22 cellular contexts compared by ENCODE assay signal in genomic region chr4:34731045-34731444, GRCh38.
A peak's percentile ranks its signal among the peaks of the same experiment; 100 is the strongest.
DNase-seq lines count a peak whose midpoint lies in the region; ATAC-seq, FAIRE-seq and TF ChIP-seq lines count a peak whose summit lies in the region.
"Had no signal": no experiment of that assay in that cellular context is flagged by ENCODE, and none has a peak within 500 bp of the region (broad histone marks: within the 10 kb centered on the region; RNA-seq: fewer than 3 reads in every experiment).

No MANE protein-coding gene starts in this region.

- H3K27ac Mint-ChIP-seq in nephron, result peak overlapping the region; percentile 14 to 54 (median 19)
- no peak overlapping the region for H3K27ac Mint-ChIP-seq in effector memory CD8-positive, alpha-beta T cell
- H3K27ac Mint-ChIP-seq: activated T-helper 2 cell treated with anti-CD3 and anti-CD28 coated beads, Interferon-gamma antibody, Interleukin-2, Interleukin-4, amounts not matched to agents 10 μg/mL and 5 μg/mL and 100 μg/mL, durations not matched to agents 14 hours and 24 hours and 36 hours; IgD-negative memory B cell; stimulated activated naive CD8-positive, alpha-beta T cell treated with anti-CD3 and anti-CD28 coated beads, Interleukin-15, Interleukin-2, amounts not matched to agents 100 ng/mL and 50 ng/mL, for 24 hours; T-helper 2 cell treated with Interferon-gamma antibody and Interleukin-4, amounts not matched to agents 5 μg/mL and 100 μg/mL, for 36 hours had no signal

- H3K27ac ChIP-seq in A549, result no peak overlapping the region
- H3K27ac ChIP-seq: upper lobe of left lung had no signal

- TF ChIP-seq RAD21 in A549 (conservative IDR thresholded peaks at IDR 0.05 in 1 of 2, IDR thresholded peaks at IDR 0.05 in 1 of 2), result no peak

- ATAC-seq in A549 (no peak), esophagus mucosa (peak; percentile 62), GM18519 (IDR thresholded peaks at IDR 0.05; ENCODE audit: low FRiP score, unreplicated experiment) (no peak)
- no peak for ATAC-seq in effector memory CD8-positive, alpha-beta T cell (replicated peaks)
- ATAC-seq: gastrocnemius medialis had no signal

- H3K4me3 Mint-ChIP-seq in nephron, result no peak overlapping the region
- no peak overlapping the region for H3K4me3 Mint-ChIP-seq in effector memory CD8-positive, alpha-beta T cell
- H3K4me3 Mint-ChIP-seq: IgD-negative memory B cell; stimulated activated naive CD8-positive, alpha-beta T cell treated with anti-CD3 and anti-CD28 coated beads, Interleukin-15, Interleukin-2, amounts not matched to agents 100 ng/mL and 50 ng/mL, for 24 hours; T-helper 2 cell treated with Interferon-gamma antibody and Interleukin-4, amounts not matched to agents 5 μg/mL and 100 μg/mL, for 36 hours had no signal

- H3K9me3 Mint-ChIP-seq in nephron, result no peaks in the 10 kb centered on the region
- peaks cover 2 to 7% of the 10 kb centered on the region in 2 donors for H3K9me3 Mint-ChIP-seq in effector memory CD8-positive, alpha-beta T cell

- DNase-seq in A549 (ENCODE audit: low read depth in 1 of 2, low spot score in 1 of 2) (no peak), MV-4-11 (lab: John Stamatoyannopoulos, UW) (peak; percentile 4), NAMALWA (ENCODE audit: low spot score) (no peak)
- DNase-seq in effector memory CD8-positive, alpha-beta T cell, result no peak
- no peak for DNase-seq in activated naive CD4-positive, alpha-beta T cell treated with Interleukin-2 at 50 U/mL for 16 hours
- DNase-seq: COR-L47, dermis blood vessel endothelial cell, gastrocnemius medialis, H7, kidney, NCI-H1436 treated with DMSO at 0.1 percent for 48 hours, NCI-H69, RPMI8226, upper lobe of left lung had no signal

- peak overlapping the region; percentile 19; the same call in 1 of the 3 replicates for H3K4me2 ChIP-seq in A549

- TF ChIP-seq POLR2A in A549 (IDR thresholded peaks at IDR 0.05; ENCODE audit: low read length), result no peak

- CTCF ChIA-PET in A549 (lab: Yijun Ruan, JAX), result no interaction called here

- no peaks in the 10 kb centered on the region for H3K9me3 ChIP-seq in A549
- H3K9me3 ChIP-seq: gastrocnemius medialis, upper lobe of left lung had no signal

- no peak for TF ChIP-seq CTCF in A549 (IDR thresholded peaks at IDR 0.05)
- no peak for TF ChIP-seq CTCF in nephron (IDR thresholded peaks at IDR 0.05; ENCODE audit: unreplicated experiment in 3 of 3)

- POLR2A ChIA-PET in A549 (lab: Yijun Ruan, JAX), result no interaction called here

- no peaks in the 10 kb centered on the region for H3K27me3 Mint-ChIP-seq in nephron (ENCODE audit: low read depth)
- H3K27me3 Mint-ChIP-seq in effector memory CD8-positive, alpha-beta T cell, result no peaks in the 10 kb centered on the region
- H3K27me3 Mint-ChIP-seq: IgD-negative memory B cell; stimulated activated naive CD8-positive, alpha-beta T cell treated with anti-CD3 and anti-CD28 coated beads, Interleukin-15, Interleukin-2, amounts not matched to agents 100 ng/mL and 50 ng/mL, for 24 hours had no signal

- H3K4me1 Mint-ChIP-seq in nephron, result peaks cover 12% of the 10 kb centered on the region
- no peaks in the 10 kb centered on the region for H3K4me1 Mint-ChIP-seq in effector memory CD8-positive, alpha-beta T cell (ENCODE audit: low read depth in 2 of 2)

- no peaks in the 10 kb centered on the region for H3K36me3 Mint-ChIP-seq in nephron (ENCODE audit: low read depth)
- no peaks in the 10 kb centered on the region for H3K36me3 Mint-ChIP-seq in effector memory CD8-positive, alpha-beta T cell (ENCODE audit: insufficient read depth)
- H3K36me3 Mint-ChIP-seq: IgD-negative memory B cell had no signal

- no peak for TF ChIP-seq EP300 in A549 (IDR thresholded peaks at IDR 0.05)

- no peak for FAIRE-seq in A549 (lab: Jason Lieb, UNC)
- FAIRE-seq: endothelial cell of umbilical vein, kidney had no signal

- peaks cover 15% of the 10 kb centered on the region; the same call in 1 of the 3 replicates for H3K4me1 ChIP-seq in A549
- H3K4me1 ChIP-seq: upper lobe of left lung had no signal

- H3K4me3 ChIP-seq in A549, result no peak overlapping the region
- H3K4me3 ChIP-seq: gastrocnemius medialis, upper lobe of left lung had no signal

TF ChIP-seq in A549, 52 proteins besides CTCF, POLR2A, EP300 and RAD21:
- TF ChIP-seq PHF8 (IDR thresholded peaks at IDR 0.05; ENCODE audit: borderline replicate concordance, low read depth), result no peak
- no peak for TF ChIP-seq MAX (IDR thresholded peaks at IDR 0.05)
- no peak for TF ChIP-seq HOXB13 (CRISPR knock-in tag; IDR thresholded peaks at IDR 0.05; ENCODE audit: low read depth)
- no peak for TF ChIP-seq BCL3 (IDR thresholded peaks at IDR 0.05)
- TF ChIP-seq, protein P1, sequence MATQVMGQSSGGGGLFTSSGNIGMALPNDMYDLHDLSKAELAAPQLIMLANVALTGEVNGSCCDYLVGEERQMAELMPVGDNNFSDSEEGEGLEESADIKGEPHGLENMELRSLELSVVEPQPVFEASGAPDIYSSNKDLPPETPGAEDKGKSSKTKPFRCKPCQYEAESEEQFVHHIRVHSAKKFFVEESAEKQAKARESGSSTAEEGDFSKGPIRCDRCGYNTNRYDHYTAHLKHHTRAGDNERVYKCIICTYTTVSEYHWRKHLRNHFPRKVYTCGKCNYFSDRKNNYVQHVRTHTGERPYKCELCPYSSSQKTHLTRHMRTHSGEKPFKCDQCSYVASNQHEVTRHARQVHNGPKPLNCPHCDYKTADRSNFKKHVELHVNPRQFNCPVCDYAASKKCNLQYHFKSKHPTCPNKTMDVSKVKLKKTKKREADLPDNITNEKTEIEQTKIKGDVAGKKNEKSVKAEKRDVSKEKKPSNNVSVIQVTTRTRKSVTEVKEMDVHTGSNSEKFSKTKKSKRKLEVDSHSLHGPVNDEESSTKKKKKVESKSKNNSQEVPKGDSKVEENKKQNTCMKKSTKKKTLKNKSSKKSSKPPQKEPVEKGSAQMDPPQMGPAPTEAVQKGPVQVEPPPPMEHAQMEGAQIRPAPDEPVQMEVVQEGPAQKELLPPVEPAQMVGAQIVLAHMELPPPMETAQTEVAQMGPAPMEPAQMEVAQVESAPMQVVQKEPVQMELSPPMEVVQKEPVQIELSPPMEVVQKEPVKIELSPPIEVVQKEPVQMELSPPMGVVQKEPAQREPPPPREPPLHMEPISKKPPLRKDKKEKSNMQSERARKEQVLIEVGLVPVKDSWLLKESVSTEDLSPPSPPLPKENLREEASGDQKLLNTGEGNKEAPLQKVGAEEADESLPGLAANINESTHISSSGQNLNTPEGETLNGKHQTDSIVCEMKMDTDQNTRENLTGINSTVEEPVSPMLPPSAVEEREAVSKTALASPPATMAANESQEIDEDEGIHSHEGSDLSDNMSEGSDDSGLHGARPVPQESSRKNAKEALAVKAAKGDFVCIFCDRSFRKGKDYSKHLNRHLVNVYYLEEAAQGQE (IDR thresholded peaks at IDR 0.05), result no peak
- TF ChIP-seq MYC (IDR thresholded peaks at IDR 0.05; ENCODE audit: borderline replicate concordance, low read length), result no peak
- TF ChIP-seq JUN (IDR thresholded peaks at IDR 0.05), result no peak
- TF ChIP-seq USF2 (IDR thresholded peaks at IDR 0.05), result no peak
- TF ChIP-seq NPAS2 (CRISPR knock-in tag; IDR thresholded peaks at IDR 0.05; ENCODE audit: borderline replicate concordance), result no peak
- no peak for TF ChIP-seq FOSL2 (IDR thresholded peaks at IDR 0.05)
- TF ChIP-seq FOSL2 (CRISPR knock-in tag; IDR thresholded peaks at IDR 0.05), result no peak
- no peak for TF ChIP-seq MAFK (IDR thresholded peaks at IDR 0.05; ENCODE audit: partially characterized antibody)
- no peak for TF ChIP-seq FOSB (CRISPR knock-in tag; IDR thresholded peaks at IDR 0.05)
- TF ChIP-seq, protein P2, sequence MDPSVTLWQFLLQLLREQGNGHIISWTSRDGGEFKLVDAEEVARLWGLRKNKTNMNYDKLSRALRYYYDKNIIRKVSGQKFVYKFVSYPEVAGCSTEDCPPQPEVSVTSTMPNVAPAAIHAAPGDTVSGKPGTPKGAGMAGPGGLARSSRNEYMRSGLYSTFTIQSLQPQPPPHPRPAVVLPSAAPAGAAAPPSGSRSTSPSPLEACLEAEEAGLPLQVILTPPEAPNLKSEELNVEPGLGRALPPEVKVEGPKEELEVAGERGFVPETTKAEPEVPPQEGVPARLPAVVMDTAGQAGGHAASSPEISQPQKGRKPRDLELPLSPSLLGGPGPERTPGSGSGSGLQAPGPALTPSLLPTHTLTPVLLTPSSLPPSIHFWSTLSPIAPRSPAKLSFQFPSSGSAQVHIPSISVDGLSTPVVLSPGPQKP (IDR thresholded peaks at IDR 0.05; ENCODE audit: low read depth, low read length), result no peak
- TF ChIP-seq JUNB (IDR thresholded peaks at IDR 0.05), result no peak

Comparison
In these comparisons a context has a peak if more than half of its experiments do, and no peak if none do; other contexts are left out.
1. H3K27ac Mint-ChIP-seq: peak in nephron (3 of 3); none in effector memory CD8-positive, alpha-beta T cell (0 of 2).